7 cellular contexts compared by ENCODE assay signal in genomic region chr21:9744593-9744992, GRCh38.
DNase-seq lines count a peak whose midpoint lies in the region; ATAC-seq, FAIRE-seq and TF ChIP-seq lines count a peak whose summit lies in the region.
"Not testable (repeated sequence)": the region's sequence is repeated elsewhere in the genome, so short reads cannot be mapped to it uniquely, and the experiment has no call there.

No MANE protein-coding gene starts in this region.

- DNase-seq in MG63 = peak; percentile 75
- peak; percentile 85 for DNase-seq in esophagus muscularis mucosa (ENCODE audit: extremely low spot score)
- not testable (repeated sequence) for DNase-seq in left ventricle myocardium superior; HepG2 (ENCODE audit: low spot score); sciatic nerve (ENCODE audit: low spot score); aorta
- peak; percentile 28 for DNase-seq in lung (ENCODE audit: low spot score)

- H3K9me3 ChIP-seq in MG63; esophagus muscularis mucosa; lung (ENCODE audit: control insufficient read depth in 2 of 2, insufficient read depth in 1 of 2, low read length in 1 of 2); aorta (ENCODE audit: control insufficient read depth, low read length): not testable (repeated sequence)
- peaks cover 95% of the 10 kb centered on the region for H3K9me3 ChIP-seq in HepG2 (ENCODE audit: low read length)

- 61% methylated on average over 4 of the region's 4 CpGs for WGBS in esophagus muscularis mucosa
- 2% methylated on average over 4 of the region's 4 CpGs for WGBS in HepG2 (ENCODE audit: low lambda C conversion rate)
- 66 to 77% methylated on average over 4 of the region's 4 CpGs for WGBS in lung, 2 donors
- 54 to 58% methylated on average over 4 of the region's 4 CpGs for WGBS in aorta, 2 donors

- FAIRE-seq in HepG2 (lab: Jason Lieb, UNC) = not testable (repeated sequence)

- POLR2A ChIA-PET in HepG2 (lab: Yijun Ruan, JAX) = not testable (repeated sequence)

- H3K27me3 ChIP-seq in MG63; HepG2 (ENCODE audit: control insufficient read depth in 1 of 2, insufficient read depth in 2 of 2, low read length in 2 of 2); lung (ENCODE audit: control insufficient read depth, insufficient read depth); aorta (ENCODE audit: control insufficient read depth in 1 of 2, insufficient read depth in 2 of 2, low read length in 1 of 2): not testable (repeated sequence)
- peaks cover 0 to 17% (median 0%) of the 10 kb centered on the region in 4 donors for H3K27me3 ChIP-seq in esophagus muscularis mucosa

- TF ChIP-seq POLR2A in esophagus muscularis mucosa (IDR thresholded peaks at IDR 0.05; ENCODE audit: low read depth); HepG2 (IDR thresholded peaks at IDR 0.05; ENCODE audit: insufficient read depth in 1 of 2, low read depth in 2 of 2, low read length in 2 of 2): not testable (repeated sequence)

- not testable (repeated sequence) for BruUV-seq in HepG2 (replicated peaks; lab: Mats Ljungman, UMichigan)

- not testable (repeated sequence) for H3K79me2 ChIP-seq in HepG2 (ENCODE audit: insufficient read depth, low read length)

- H3K36me3 ChIP-seq in MG63; esophagus muscularis mucosa; HepG2 (replicated peaks in 1 of 2; ENCODE audit: control insufficient read depth in 1 of 2, insufficient read depth in 2 of 2, low read length in 2 of 2); lung (ENCODE audit: control insufficient read depth in 2 of 2, insufficient read depth in 2 of 2, low read length in 2 of 2); aorta (ENCODE audit: control insufficient read depth in 1 of 2, insufficient read depth in 2 of 2, low read length in 1 of 2): not testable (repeated sequence)

- H3K4me1 ChIP-seq in esophagus muscularis mucosa; HepG2 (ENCODE audit: insufficient read depth, low read length); lung (ENCODE audit: control insufficient read depth in 2 of 2, insufficient read depth in 2 of 2, low read length in 2 of 2); aorta (ENCODE audit: control insufficient read depth in 1 of 2, insufficient read depth in 2 of 2, low read length in 2 of 2): not testable (repeated sequence)

- CTCF ChIA-PET in HepG2 (lab: Yijun Ruan, JAX; ENCODE audit: low intra/inter-chr PET ratio, low total read pairs) = not testable (repeated sequence)

- H3K27ac ChIP-seq in esophagus muscularis mucosa (replicated peaks in 1 of 4); HepG2 (ENCODE audit: extremely low read length, insufficient read depth, low read length); lung (ENCODE audit: low read depth in 1 of 2, low read length in 1 of 2); aorta (ENCODE audit: low read depth in 1 of 2, low read length in 2 of 2): not testable (repeated sequence)

- TF ChIP-seq RAD21 in HepG2 (CRISPR knock-in tag; IDR thresholded peaks at IDR 0.05) = not testable (repeated sequence)

- not testable (repeated sequence) for TF ChIP-seq EP300 in esophagus muscularis mucosa (IDR thresholded peaks at IDR 0.05); HepG2 (IDR thresholded peaks at IDR 0.05; ENCODE audit: low read depth in 2 of 2, low read length in 2 of 2); HepG2 (CRISPR knock-in tag; IDR thresholded peaks at IDR 0.05; ENCODE audit: borderline replicate concordance)

- not testable (repeated sequence) for H3K9ac ChIP-seq in HepG2 (ENCODE audit: insufficient read depth, low read depth, low read length)

- TF ChIP-seq CTCF in esophagus muscularis mucosa (IDR thresholded peaks at IDR 0.05); HepG2 (CRISPR knock-in tag; IDR thresholded peaks at IDR 0.05); lung (IDR thresholded peaks at IDR 0.05; ENCODE audit: control extremely low read depth, extremely low read depth): not testable (repeated sequence)

- in situ Hi-C loops in HepG2 (cut with HindIII; ENCODE audit: extremely low pct_ligation_motif_present, low pct_unique_long_range_greater_than_20kb) = not testable (repeated sequence)

- H3K4me2 ChIP-seq in HepG2 (ENCODE audit: low read depth, low read length) = not testable (repeated sequence)

- not testable (repeated sequence) for H2AFZ ChIP-seq in HepG2 (ENCODE audit: low read length)

- intact Hi-C loops in esophagus muscularis mucosa (cut with DNase I); left ventricle myocardium superior (cut with micrococcal nuclease); HepG2 (cut with micrococcal nuclease; ENCODE audit: unreplicated experiment); sciatic nerve (cut with DNase I); aorta (cut with DNase I): not testable (repeated sequence)

- ATAC-seq in left ventricle myocardium superior = peak; percentile 33
- peak; percentile 18; the same call in 1 of the 3 replicates for ATAC-seq in HepG2
- not testable (repeated sequence) for ATAC-seq in lung (ENCODE audit: insufficient read depth, low FRiP score)
- peak; percentile 3 for ATAC-seq in sciatic nerve
- peak; percentile 1 for ATAC-seq in aorta (ENCODE audit: low FRiP score)

- not testable (repeated sequence) for H3K4me3 ChIP-seq in MG63; esophagus muscularis mucosa; HepG2 (replicated peaks in 1 of 3; ENCODE audit: insufficient read depth in 1 of 3, low read depth in 2 of 3, low read length in 3 of 3); lung; aorta (ENCODE audit: low read length in 2 of 2)

- H4K20me1 ChIP-seq in HepG2 (ENCODE audit: insufficient read depth, low read length) = not testable (repeated sequence)
